Comparison of ENCODE assay signal across 8 cellular contexts in genomic region chr2:240433973-240434727, GRCh38. TPM values are rescaled to one million over a fixed set of nuclear protein-coding genes. Genes with fewer than 3 reads are reported as not detected.
DNase-seq lines count a peak whose midpoint lies in the region; ATAC-seq, FAIRE-seq and TF ChIP-seq lines count a peak whose summit lies in the region.

No MANE protein-coding gene starts in this region.

- peak; percentile 39 for ATAC-seq in SK-N-SH treated with all-trans-retinoic acid at 6 μM for 48 hours
- ATAC-seq in effector memory CD8-positive, alpha-beta T cell (replicated peaks) = no peak

- peak overlapping the region; percentile 89 for H3K9ac ChIP-seq in GM23248
- peak overlapping the region; percentile 34 for H3K9ac ChIP-seq in mucosa of stomach (ENCODE audit: low read length)

- WGBS in GM23248 (ENCODE audit: low coverage in 1 of 2, low lambda C conversion rate in 2 of 2, missing lambda C conversion rate in 2 of 2), 2 experiments = 26 to 27% methylated on average over 16 of the region's 16 CpGs

- H3K4me3 ChIP-seq in GM23248 = peak overlapping the region; percentile 94
- H3K4me3 ChIP-seq in mucosa of stomach (ENCODE audit: low read length) = no peak overlapping the region

- peaks cover 8% of the 10 kb centered on the region for H3K36me3 Mint-ChIP-seq in effector memory CD8-positive, alpha-beta T cell (ENCODE audit: insufficient read depth)

- H3K79me2 ChIP-seq in GM23248 (ENCODE audit: insufficient read depth) = peaks cover 27% of the 10 kb centered on the region

- peak overlapping the region; percentile 84; the same call in 1 of the 2 replicates for H2AFZ ChIP-seq in GM23248

- H3K27me3 Mint-ChIP-seq in effector memory CD8-positive, alpha-beta T cell = peaks cover 12 to 47% of the 10 kb centered on the region in 2 donors

- peak overlapping the region; percentile 89 for H3K27ac ChIP-seq in GM23248

- no peaks in the 10 kb centered on the region for H3K9me2 ChIP-seq in GM23248 (ENCODE audit: insufficient read depth)

- H3K27me3 ChIP-seq in GM23248 (replicated peaks; ENCODE audit: insufficient read depth) (no peaks in the 10 kb centered on the region), mucosa of stomach (ENCODE audit: control insufficient read depth, insufficient read depth, low read length) (peaks cover 26% of the 10 kb centered on the region)

- H3K9me3 ChIP-seq in GM23248 (ENCODE audit: low read depth) = no peaks in the 10 kb centered on the region
- H3K9me3 ChIP-seq in mucosa of stomach (ENCODE audit: control insufficient read depth, low read length) = no peaks in the 10 kb centered on the region

- no peaks in the 10 kb centered on the region for H3K9me3 Mint-ChIP-seq in effector memory CD8-positive, alpha-beta T cell

- H4K20me1 ChIP-seq in GM23248 (ENCODE audit: insufficient read depth) = no peaks in the 10 kb centered on the region

- DNase-seq in GM23248 (peak; percentile 98), urothelium cell line (ENCODE audit: low spot score) (peak; percentile 92), 8988T (no peak), KG1 (lab: John Stamatoyannopoulos, UW) (no peak), NCI-H187 (lab: John Stamatoyannopoulos, UW) (no peak)
- no peak for DNase-seq in effector memory CD8-positive, alpha-beta T cell

- no peaks in the 10 kb centered on the region for H3F3A ChIP-seq in GM23248 (ENCODE audit: insufficient read depth)

- H3K36me3 ChIP-seq in GM23248 (ENCODE audit: low read depth) = no peaks in the 10 kb centered on the region
- no peaks in the 10 kb centered on the region for H3K36me3 ChIP-seq in mucosa of stomach (ENCODE audit: control insufficient read depth, insufficient read depth, low read length)

- peak; percentile 89 for FAIRE-seq in urothelium cell line (lab: Jason Lieb, UNC)

- H3K4me1 Mint-ChIP-seq in effector memory CD8-positive, alpha-beta T cell (ENCODE audit: low read depth in 2 of 2) = peaks cover 4 to 11% of the 10 kb centered on the region in 2 donors

- peak overlapping the region in 1 of 2 donors; percentile 44 for H3K27ac Mint-ChIP-seq in effector memory CD8-positive, alpha-beta T cell

- in situ Hi-C loops in GM23248 (cut with MboI) = no loop called here

- H3K4me2 ChIP-seq in GM23248 (ENCODE audit: unreplicated experiment) = peak overlapping the region; percentile 93

- peak overlapping the region; percentile 84 for H3K4me3 Mint-ChIP-seq in effector memory CD8-positive, alpha-beta T cell

- H3K4me1 ChIP-seq in GM23248 (ENCODE audit: insufficient read depth) = peaks cover 10% of the 10 kb centered on the region
- H3K4me1 ChIP-seq in mucosa of stomach (ENCODE audit: control insufficient read depth, insufficient read depth, low read length) = peaks cover 24% of the 10 kb centered on the region

TF ChIP-seq in SK-N-SH treated with all-trans-retinoic acid at 6 μM for 48 hours, 23 proteins besides CTCF, POLR2A, EP300 and RAD21:
- TF ChIP-seq ZFP3 (CRISPR knock-in tag; IDR thresholded peaks at IDR 0.05) (0 out of 2 replicates have a peak, but pooled peaks have one; percentile 25), CSRNP3 (CRISPR knock-in tag; IDR thresholded peaks at IDR 0.05) (no peak)

RNA-seq across cellular contexts. Expression of gene GPC1, which starts 1.3 kb away (rescaled TPM):
- 88.2 and 101 TPM in 2 replicates for total RNA-seq in GM23248 (2014; rRNA removed; shearing (Covaris generic))
- 66.4 and 71.6 TPM in 2 replicates for polyA plus RNA-seq in GM23248 (2016; fragmentation: Nextera tagmentation; extraction: Ambion mirVana)

Comparison
In these comparisons a context has a peak if more than half of its experiments do, and no peak if none do; other contexts are left out.
1. DNase-seq: peak in GM23248 (single experiment) and urothelium cell line (single experiment); none in effector memory CD8-positive, alpha-beta T cell (0 of 3), 8988T (single experiment), KG1 (single experiment) and NCI-H187 (0 of 2).